In the genomic region with DNA sequence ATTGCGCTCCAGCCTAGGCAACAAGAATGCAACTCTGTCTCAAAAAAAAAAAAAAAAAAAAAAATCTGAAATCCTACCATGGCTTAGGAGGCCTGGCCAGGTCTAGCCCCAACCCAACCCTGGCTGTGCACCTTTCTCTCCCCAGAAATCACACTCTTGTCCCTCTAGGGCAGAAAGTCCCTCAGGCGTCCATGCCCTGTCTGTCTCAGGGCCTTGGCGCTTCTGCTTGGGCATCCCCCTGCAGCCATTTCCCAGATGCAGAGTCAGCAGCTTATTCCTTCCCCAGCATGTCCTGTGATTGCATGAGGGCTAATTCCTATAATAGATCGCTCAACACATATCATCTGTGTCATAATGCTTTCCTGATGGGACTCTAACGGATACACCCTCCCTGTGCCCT, we compare ENCODE assay signal across 22 cellular contexts. TPM values are rescaled to one million over a fixed set of nuclear protein-coding genes. Genes with fewer than 3 reads are reported as not detected.
DNase-seq lines count a peak whose midpoint lies in the region; TF ChIP-seq lines count a peak whose summit lies in the region.
"Had no signal": no experiment of that assay in that cellular context is flagged by ENCODE, and none has a peak within 500 bp of the region (broad histone marks: within the 10 kb centered on the region; RNA-seq: fewer than 3 reads in every experiment).

No MANE protein-coding gene starts in this region.

- peaks cover 16% of the 10 kb centered on the region for H3K4me1 Mint-ChIP-seq in progenitor cell of endocrine pancreas (ENCODE audit: low read depth)
- H3K4me1 Mint-ChIP-seq: CD14-positive monocyte; CD4-positive, alpha-beta memory T cell; CD4-positive, CD25-positive, alpha-beta regulatory T cell; CD8-positive, alpha-beta memory T cell had no signal

- H3K4me2 ChIP-seq in osteoblast (ENCODE audit: insufficient read depth, low read length) = no peak overlapping the region
- H3K4me2 ChIP-seq: BLaER1 had no signal

- peak; percentile 46 for DNase-seq in osteoblast (ENCODE audit: insufficient read length, low spot score, missing footprints)
- DNase-seq in progenitor cell of endocrine pancreas (ENCODE audit: low spot score, unreplicated experiment) = no peak
- no peak for DNase-seq in islet precursor cell
- no peak for DNase-seq in NCI-H187 treated with DMSO at 0.1 percent for 48 hours (lab: John Stamatoyannopoulos, UW)
- DNase-seq: 8988T; ACHN; BE2C; C1 segment of cervical spinal cord; CD4-positive, alpha-beta memory T cell; CD4-positive, CD25-positive, alpha-beta regulatory T cell; CD8-positive, alpha-beta memory T cell; COR-L47; DMS 273 treated with DMSO at 0.1 percent for 48 hours; DND-41; EL; GDM1 had no signal

- TF ChIP-seq CTCF in VCaP (conservative IDR thresholded peaks at IDR 0.05) = no peak
- TF ChIP-seq CTCF in osteoblast (IDR thresholded peaks at IDR 0.05; ENCODE audit: extremely low read depth, low read depth, low read length) = no peak
- TF ChIP-seq CTCF in progenitor cell of endocrine pancreas (IDR thresholded peaks at IDR 0.05; ENCODE audit: unreplicated experiment) = no peak

- H3K4me3 ChIP-seq in osteoblast (ENCODE audit: insufficient read depth, low read length) = no peak overlapping the region
- H3K4me3 ChIP-seq: BLaER1, GM12878 had no signal

- H3K4me3 Mint-ChIP-seq in progenitor cell of endocrine pancreas (ENCODE audit: low read depth) = no peak overlapping the region
- H3K4me3 Mint-ChIP-seq: CD14-positive monocyte; CD4-positive, alpha-beta memory T cell; CD4-positive, CD25-positive, alpha-beta regulatory T cell; CD8-positive, alpha-beta memory T cell had no signal

- H3K79me2 ChIP-seq in osteoblast (ENCODE audit: insufficient read depth, low read length) = no peaks in the 10 kb centered on the region

- no peaks in the 10 kb centered on the region for H3K9me3 ChIP-seq in osteoblast (ENCODE audit: low read depth, low read length)
- H3K9me3 ChIP-seq: BE2C had no signal

- no peaks in the 10 kb centered on the region for H3K4me1 ChIP-seq in osteoblast (ENCODE audit: insufficient read depth, low read length)
- H3K4me1 ChIP-seq: BE2C, BLaER1 had no signal

- H3K9me3 Mint-ChIP-seq in progenitor cell of endocrine pancreas (ENCODE audit: low read depth) = peaks cover 4% of the 10 kb centered on the region

- H3K36me3 ChIP-seq in osteoblast (ENCODE audit: insufficient read depth, low read length) = no peaks in the 10 kb centered on the region
- H3K36me3 ChIP-seq: BE2C, BLaER1 had no signal

- H3K36me3 Mint-ChIP-seq in progenitor cell of endocrine pancreas (ENCODE audit: insufficient read depth) = no peaks in the 10 kb centered on the region
- H3K36me3 Mint-ChIP-seq: CD14-positive monocyte; CD4-positive, alpha-beta memory T cell; CD4-positive, CD25-positive, alpha-beta regulatory T cell; CD8-positive, alpha-beta memory T cell had no signal

- H4K20me1 ChIP-seq in osteoblast (ENCODE audit: insufficient read depth, low read length) = no peaks in the 10 kb centered on the region
- H4K20me1 ChIP-seq: BLaER1 had no signal

- H3K27me3 Mint-ChIP-seq in progenitor cell of endocrine pancreas = no peaks in the 10 kb centered on the region
- H3K27me3 Mint-ChIP-seq: CD4-positive, alpha-beta memory T cell; CD4-positive, CD25-positive, alpha-beta regulatory T cell; CD8-positive, alpha-beta memory T cell had no signal

- H3K27ac ChIP-seq in VCaP (peak overlapping the region; percentile 96; the same call in 1 of the 2 replicates), osteoblast (ENCODE audit: low read depth, low read length) (no peak overlapping the region)
- H3K27ac ChIP-seq: BLaER1 had no signal

- H3K27ac Mint-ChIP-seq in progenitor cell of endocrine pancreas = peak overlapping the region; percentile 10
- H3K27ac Mint-ChIP-seq: CD14-positive monocyte; CD4-positive, alpha-beta memory T cell; CD4-positive, CD25-positive, alpha-beta regulatory T cell; CD8-positive, alpha-beta memory T cell had no signal

- H3K27me3 ChIP-seq in osteoblast (ENCODE audit: insufficient read depth, low read length) = no peaks in the 10 kb centered on the region
- H3K27me3 ChIP-seq: BE2C, BLaER1 had no signal

- no peak overlapping the region for H2AFZ ChIP-seq in osteoblast (ENCODE audit: low read length)

RNA-seq across cellular contexts. Expression of gene PCP4, which starts 57.3 kb away (rescaled TPM):
- total RNA-seq in osteoblast = not detected in 2 replicates
- 2.0 and 2.4 TPM in 2 replicates for total RNA-seq in progenitor cell of endocrine pancreas
- total RNA-seq: A673; CD4-positive, alpha-beta memory T cell; CD4-positive, CD25-positive, alpha-beta regulatory T cell; CD8-positive, alpha-beta memory T cell; Daoy; GM12878 had no signal
